1 cellular context compared by ENCODE assay signal in genomic region chr11:45771194-45771941, GRCh38.
TF ChIP-seq lines count a peak whose summit lies in the region.

No MANE protein-coding gene starts in this region.

TF ChIP-seq in HepG2, 621 proteins besides CTCF, POLR2A, EP300 and RAD21 (continued from another document and continues in another):
- TF ChIP-seq, protein P1, sequence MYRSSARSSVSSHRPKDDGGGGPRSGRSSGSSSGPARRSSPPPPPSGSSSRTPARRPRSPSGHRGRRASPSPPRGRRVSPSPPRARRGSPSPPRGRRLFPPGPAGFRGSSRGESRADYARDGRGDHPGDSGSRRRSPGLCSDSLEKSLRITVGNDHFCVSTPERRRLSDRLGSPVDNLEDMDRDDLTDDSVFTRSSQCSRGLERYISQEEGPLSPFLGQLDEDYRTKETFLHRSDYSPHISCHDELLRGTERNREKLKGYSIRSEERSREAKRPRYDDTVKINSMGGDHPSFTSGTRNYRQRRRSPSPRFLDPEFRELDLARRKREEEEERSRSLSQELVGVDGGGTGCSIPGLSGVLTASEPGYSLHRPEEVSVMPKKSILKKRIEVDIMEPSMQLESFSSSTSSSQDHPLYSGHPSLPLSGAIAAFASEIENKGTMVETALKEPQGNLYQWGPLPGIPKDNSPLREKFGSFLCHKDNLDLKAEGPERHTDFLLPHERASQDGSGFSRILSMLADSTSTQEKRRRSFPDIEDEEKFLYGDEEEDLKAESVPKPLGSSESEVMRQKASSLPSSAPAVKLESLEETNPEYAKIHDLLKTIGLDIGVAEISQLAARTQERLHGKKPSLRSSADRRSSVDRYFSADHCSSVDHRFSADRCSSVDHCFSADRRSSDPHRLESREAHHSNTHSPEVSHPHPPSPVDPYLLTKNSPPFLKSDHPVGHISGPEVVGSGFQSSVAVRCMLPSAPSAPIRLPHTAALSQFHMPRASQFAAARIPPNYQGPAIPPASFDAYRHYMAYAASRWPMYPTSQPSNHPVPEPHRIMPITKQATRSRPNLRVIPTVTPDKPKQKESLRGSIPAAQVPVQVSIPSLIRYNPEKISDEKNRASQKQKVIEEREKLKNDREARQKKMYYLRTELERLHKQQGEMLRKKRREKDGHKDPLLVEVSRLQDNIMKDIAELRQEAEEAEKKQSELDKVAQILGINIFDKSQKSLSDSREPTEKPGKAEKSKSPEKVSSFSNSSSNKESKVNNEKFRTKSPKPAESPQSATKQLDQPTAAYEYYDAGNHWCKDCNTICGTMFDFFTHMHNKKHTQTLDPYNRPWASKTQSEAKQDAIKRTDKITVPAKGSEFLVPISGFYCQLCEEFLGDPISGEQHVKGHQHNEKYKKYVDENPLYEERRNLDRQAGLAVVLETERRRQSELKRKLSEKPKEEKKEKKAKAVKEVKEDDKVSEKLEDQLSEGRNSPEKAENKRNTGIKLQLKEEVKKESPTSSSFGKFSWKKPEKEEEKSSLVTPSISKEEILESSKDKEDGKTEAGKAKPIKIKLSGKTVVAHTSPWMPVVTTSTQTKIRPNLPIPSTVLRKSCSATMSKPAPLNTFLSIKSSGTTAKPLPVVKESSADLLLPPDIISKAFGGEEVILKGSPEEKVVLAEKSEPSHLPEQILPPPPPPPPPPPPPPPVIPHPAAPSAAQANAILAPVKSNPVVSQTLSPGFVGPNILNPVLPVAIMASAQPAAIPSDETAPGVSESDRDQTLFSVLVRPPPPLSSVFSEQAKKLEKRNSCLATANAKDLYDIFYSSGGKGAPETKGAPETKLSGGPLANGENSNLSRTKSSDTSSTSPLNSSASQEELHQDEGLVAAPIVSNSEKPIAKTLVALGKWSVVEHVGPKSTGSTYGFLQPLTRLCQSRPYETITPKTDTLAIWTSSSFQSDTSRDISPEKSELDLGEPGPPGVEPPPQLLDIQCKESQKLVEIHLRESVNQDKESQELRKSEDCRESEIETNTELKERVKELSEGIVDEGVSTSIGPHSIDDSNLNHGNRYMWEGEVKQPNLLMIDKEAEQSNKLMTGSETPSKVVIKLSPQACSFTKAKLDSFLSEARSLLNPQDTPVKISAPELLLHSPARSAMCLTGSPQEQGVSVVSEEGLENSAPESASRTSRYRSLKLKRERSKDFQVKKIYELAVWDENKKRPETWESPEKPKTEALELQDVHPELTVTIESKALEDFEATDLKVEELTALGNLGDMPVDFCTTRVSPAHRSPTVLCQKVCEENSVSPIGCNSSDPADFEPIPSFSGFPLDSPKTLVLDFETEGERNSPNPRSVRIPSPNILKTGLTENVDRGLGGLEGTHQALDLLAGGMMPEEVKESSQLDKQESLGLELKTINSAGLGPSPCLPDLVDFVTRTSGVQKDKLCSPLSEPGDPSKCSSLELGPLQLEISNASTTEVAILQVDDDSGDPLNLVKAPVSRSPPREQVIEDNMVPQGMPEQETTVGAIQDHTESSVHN (CRISPR knock-in tag; IDR thresholded peaks at IDR 0.05): no peak
- TF ChIP-seq ZNF501 (CRISPR knock-in tag; IDR thresholded peaks at IDR 0.05): no peak; the same call in 1 of the 2 replicates
- TF ChIP-seq TFAP4 (IDR thresholded peaks at IDR 0.05; ENCODE audit: borderline replicate concordance, low read depth): no peak
- TF ChIP-seq ZNF136 (CRISPR knock-in tag; IDR thresholded peaks at IDR 0.05; ENCODE audit: low read depth): 0 out of 2 replicates have a peak, but pooled peaks have one; percentile 26
- no peak for TF ChIP-seq GABPA (IDR thresholded peaks at IDR 0.05; ENCODE audit: low read depth, low read length)
- TF ChIP-seq GABPA (CRISPR knock-in tag; IDR thresholded peaks at IDR 0.05; ENCODE audit: low read depth): no peak
- TF ChIP-seq MAFK (conservative IDR thresholded peaks at IDR 0.05 in 1 of 2, IDR thresholded peaks at IDR 0.05 in 1 of 2; ENCODE audit: low read length in 2 of 2): no peak
- TF ChIP-seq ZNF3 (CRISPR knock-in tag; IDR thresholded peaks at IDR 0.05): no peak
- TF ChIP-seq, protein P2, sequence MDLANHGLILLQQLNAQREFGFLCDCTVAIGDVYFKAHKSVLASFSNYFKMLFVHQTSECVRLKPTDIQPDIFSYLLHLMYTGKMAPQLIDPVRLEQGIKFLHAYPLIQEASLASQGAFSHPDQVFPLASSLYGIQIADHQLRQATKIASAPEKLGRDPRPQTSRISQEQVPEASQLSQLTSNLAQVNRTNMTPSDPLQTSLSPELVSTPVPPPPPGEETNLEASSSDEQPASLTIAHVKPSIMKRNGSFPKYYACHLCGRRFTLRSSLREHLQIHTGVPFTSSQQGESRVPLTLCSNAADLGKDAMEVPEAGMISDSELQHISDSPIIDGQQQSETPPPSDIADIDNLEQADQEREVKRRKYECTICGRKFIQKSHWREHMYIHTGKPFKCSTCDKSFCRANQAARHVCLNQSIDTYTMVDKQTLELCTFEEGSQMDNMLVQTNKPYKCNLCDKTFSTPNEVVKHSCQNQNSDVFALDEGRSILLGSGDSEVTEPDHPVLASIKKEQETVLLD (CRISPR knock-in tag; IDR thresholded peaks at IDR 0.05; ENCODE audit: low read depth): 0 out of 2 replicates have a peak, but pooled peaks have one; percentile 30
- TF ChIP-seq ONECUT2 (CRISPR knock-in tag; IDR thresholded peaks at IDR 0.05): no peak
- 0 out of 2 replicates have a peak, but pooled peaks have one; percentile 6 for TF ChIP-seq SALL1 (CRISPR knock-in tag; IDR thresholded peaks at IDR 0.05)
- no peak for TF ChIP-seq ZNF879 (CRISPR knock-in tag; IDR thresholded peaks at IDR 0.05)
- 0 out of 2 replicates have a peak, but pooled peaks have one; percentile 63 for TF ChIP-seq FOXC1 (CRISPR knock-in tag; IDR thresholded peaks at IDR 0.05; ENCODE audit: borderline replicate concordance)
- no peak for TF ChIP-seq NFIC (IDR thresholded peaks at IDR 0.05; ENCODE audit: low read length)
- TF ChIP-seq ZMYM3 (CRISPR knock-in tag; IDR thresholded peaks at IDR 0.05): no peak
- TF ChIP-seq CHD2 (IDR thresholded peaks at IDR 0.05; ENCODE audit: low read depth, low read length): no peak
- TF ChIP-seq, protein P3, sequence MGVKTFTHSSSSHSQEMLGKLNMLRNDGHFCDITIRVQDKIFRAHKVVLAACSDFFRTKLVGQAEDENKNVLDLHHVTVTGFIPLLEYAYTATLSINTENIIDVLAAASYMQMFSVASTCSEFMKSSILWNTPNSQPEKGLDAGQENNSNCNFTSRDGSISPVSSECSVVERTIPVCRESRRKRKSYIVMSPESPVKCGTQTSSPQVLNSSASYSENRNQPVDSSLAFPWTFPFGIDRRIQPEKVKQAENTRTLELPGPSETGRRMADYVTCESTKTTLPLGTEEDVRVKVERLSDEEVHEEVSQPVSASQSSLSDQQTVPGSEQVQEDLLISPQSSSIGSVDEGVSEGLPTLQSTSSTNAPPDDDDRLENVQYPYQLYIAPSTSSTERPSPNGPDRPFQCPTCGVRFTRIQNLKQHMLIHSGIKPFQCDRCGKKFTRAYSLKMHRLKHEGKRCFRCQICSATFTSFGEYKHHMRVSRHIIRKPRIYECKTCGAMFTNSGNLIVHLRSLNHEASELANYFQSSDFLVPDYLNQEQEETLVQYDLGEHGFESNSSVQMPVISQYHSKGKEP (CRISPR knock-in tag; IDR thresholded peaks at IDR 0.05): no peak
- TF ChIP-seq ZNF430 (CRISPR knock-in tag; IDR thresholded peaks at IDR 0.05): no peak
- TF ChIP-seq ZNF850 (CRISPR knock-in tag; conservative IDR thresholded peaks at IDR 0.05): no peak
- TF ChIP-seq ZNF605 (CRISPR knock-in tag; IDR thresholded peaks at IDR 0.05): no peak
- TF ChIP-seq PCBP2 (optimal IDR thresholded peaks at IDR 0.05; ENCODE audit: low read depth, low read length, poor library complexity, severe bottlenecking): no peak
- TF ChIP-seq, protein P4, sequence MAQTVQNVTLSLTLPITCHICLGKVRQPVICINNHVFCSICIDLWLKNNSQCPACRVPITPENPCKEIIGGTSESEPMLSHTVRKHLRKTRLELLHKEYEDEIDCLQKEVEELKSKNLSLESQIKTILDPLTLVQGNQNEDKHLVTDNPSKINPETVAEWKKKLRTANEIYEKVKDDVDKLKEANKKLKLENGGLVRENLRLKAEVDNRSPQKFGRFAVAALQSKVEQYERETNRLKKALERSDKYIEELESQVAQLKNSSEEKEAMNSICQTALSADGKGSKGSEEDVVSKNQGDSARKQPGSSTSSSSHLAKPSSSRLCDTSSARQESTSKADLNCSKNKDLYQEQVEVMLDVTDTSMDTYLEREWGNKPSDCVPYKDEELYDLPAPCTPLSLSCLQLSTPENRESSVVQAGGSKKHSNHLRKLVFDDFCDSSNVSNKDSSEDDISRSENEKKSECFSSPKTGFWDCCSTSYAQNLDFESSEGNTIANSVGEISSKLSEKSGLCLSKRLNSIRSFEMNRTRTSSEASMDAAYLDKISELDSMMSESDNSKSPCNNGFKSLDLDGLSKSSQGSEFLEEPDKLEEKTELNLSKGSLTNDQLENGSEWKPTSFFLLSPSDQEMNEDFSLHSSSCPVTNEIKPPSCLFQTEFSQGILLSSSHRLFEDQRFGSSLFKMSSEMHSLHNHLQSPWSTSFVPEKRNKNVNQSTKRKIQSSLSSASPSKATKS (CRISPR knock-in tag; IDR thresholded peaks at IDR 0.05): no peak
- TF ChIP-seq ZNF569 (CRISPR knock-in tag; IDR thresholded peaks at IDR 0.05; ENCODE audit: borderline replicate concordance): no peak
- TF ChIP-seq ZNF557 (CRISPR knock-in tag; IDR thresholded peaks at IDR 0.05): no peak
- TF ChIP-seq ZFP91 (CRISPR knock-in tag; IDR thresholded peaks at IDR 0.05; ENCODE audit: borderline replicate concordance): peak; percentile 41; the same call in 1 of the 2 replicates
- TF ChIP-seq NFKB2 (CRISPR knock-in tag; IDR thresholded peaks at IDR 0.05; ENCODE audit: borderline replicate concordance): no peak
- TF ChIP-seq, protein P5, sequence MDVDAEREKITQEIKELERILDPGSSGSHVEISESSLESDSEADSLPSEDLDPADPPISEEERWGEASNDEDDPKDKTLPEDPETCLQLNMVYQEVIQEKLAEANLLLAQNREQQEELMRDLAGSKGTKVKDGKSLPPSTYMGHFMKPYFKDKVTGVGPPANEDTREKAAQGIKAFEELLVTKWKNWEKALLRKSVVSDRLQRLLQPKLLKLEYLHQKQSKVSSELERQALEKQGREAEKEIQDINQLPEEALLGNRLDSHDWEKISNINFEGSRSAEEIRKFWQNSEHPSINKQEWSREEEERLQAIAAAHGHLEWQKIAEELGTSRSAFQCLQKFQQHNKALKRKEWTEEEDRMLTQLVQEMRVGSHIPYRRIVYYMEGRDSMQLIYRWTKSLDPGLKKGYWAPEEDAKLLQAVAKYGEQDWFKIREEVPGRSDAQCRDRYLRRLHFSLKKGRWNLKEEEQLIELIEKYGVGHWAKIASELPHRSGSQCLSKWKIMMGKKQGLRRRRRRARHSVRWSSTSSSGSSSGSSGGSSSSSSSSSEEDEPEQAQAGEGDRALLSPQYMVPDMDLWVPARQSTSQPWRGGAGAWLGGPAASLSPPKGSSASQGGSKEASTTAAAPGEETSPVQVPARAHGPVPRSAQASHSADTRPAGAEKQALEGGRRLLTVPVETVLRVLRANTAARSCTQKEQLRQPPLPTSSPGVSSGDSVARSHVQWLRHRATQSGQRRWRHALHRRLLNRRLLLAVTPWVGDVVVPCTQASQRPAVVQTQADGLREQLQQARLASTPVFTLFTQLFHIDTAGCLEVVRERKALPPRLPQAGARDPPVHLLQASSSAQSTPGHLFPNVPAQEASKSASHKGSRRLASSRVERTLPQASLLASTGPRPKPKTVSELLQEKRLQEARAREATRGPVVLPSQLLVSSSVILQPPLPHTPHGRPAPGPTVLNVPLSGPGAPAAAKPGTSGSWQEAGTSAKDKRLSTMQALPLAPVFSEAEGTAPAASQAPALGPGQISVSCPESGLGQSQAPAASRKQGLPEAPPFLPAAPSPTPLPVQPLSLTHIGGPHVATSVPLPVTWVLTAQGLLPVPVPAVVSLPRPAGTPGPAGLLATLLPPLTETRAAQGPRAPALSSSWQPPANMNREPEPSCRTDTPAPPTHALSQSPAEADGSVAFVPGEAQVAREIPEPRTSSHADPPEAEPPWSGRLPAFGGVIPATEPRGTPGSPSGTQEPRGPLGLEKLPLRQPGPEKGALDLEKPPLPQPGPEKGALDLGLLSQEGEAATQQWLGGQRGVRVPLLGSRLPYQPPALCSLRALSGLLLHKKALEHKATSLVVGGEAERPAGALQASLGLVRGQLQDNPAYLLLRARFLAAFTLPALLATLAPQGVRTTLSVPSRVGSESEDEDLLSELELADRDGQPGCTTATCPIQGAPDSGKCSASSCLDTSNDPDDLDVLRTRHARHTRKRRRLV (CRISPR knock-in tag; IDR thresholded peaks at IDR 0.05): no peak
- peak; percentile 25; the same call in 1 of the 2 replicates for TF ChIP-seq KDM2A (CRISPR knock-in tag; IDR thresholded peaks at IDR 0.05; ENCODE audit: borderline replicate concordance, low read depth)
- TF ChIP-seq ZNF101 (CRISPR knock-in tag; IDR thresholded peaks at IDR 0.05; ENCODE audit: borderline replicate concordance, low read depth): no peak
- TF ChIP-seq ZNF619 (CRISPR knock-in tag; IDR thresholded peaks at IDR 0.05): 0 out of 2 replicates have a peak, but pooled peaks have one; percentile 20
- TF ChIP-seq, protein P6, sequence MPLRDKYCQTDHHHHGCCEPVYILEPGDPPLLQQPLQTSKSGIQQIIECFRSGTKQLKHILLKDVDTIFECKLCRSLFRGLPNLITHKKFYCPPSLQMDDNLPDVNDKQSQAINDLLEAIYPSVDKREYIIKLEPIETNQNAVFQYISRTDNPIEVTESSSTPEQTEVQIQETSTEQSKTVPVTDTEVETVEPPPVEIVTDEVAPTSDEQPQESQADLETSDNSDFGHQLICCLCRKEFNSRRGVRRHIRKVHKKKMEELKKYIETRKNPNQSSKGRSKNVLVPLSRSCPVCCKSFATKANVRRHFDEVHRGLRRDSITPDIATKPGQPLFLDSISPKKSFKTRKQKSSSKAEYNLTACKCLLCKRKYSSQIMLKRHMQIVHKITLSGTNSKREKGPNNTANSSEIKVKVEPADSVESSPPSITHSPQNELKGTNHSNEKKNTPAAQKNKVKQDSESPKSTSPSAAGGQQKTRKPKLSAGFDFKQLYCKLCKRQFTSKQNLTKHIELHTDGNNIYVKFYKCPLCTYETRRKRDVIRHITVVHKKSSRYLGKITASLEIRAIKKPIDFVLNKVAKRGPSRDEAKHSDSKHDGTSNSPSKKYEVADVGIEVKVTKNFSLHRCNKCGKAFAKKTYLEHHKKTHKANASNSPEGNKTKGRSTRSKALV (CRISPR knock-in tag; IDR thresholded peaks at IDR 0.05): no peak
- no peak for TF ChIP-seq RXRB (CRISPR knock-in tag; IDR thresholded peaks at IDR 0.05; ENCODE audit: borderline replicate concordance)
- TF ChIP-seq, protein P7, sequence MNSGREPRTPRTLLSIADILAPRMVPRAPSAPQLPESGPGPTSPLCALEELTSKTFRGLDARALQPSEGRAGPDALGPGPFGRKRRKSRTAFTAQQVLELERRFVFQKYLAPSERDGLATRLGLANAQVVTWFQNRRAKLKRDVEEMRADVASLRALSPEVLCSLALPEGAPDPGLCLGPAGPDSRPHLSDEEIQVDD (CRISPR knock-in tag; IDR thresholded peaks at IDR 0.05; ENCODE audit: borderline replicate concordance): no peak
